In genomic region chr7:134926396-134926795, GRCh38 we compare ENCODE assay signal across 21 cellular contexts.
"Had no signal": no experiment of that assay in that cellular context is flagged by ENCODE, and none has a peak within 500 bp of the region (broad histone marks: within the 10 kb centered on the region; RNA-seq: fewer than 3 reads in every experiment).

No MANE protein-coding gene starts in this region.

- H3K27ac ChIP-seq: colonic mucosa, dorsolateral prefrontal cortex, neutrophil, right lobe of liver, VCaP had no signal

- H3K36me3 ChIP-seq: colonic mucosa, neutrophil had no signal

- H3K27me3 ChIP-seq: colonic mucosa, dorsolateral prefrontal cortex, neutrophil, right lobe of liver, tibial artery had no signal

- H3K9me3 ChIP-seq: colonic mucosa, neutrophil, right lobe of liver, tibial artery had no signal

- ATAC-seq: activated naive CD4-positive, alpha-beta T cell treated with anti-CD3 and anti-CD28 coated beads, Interleukin-2, amount 50 U/mL, for 72 hours; effector memory CD8-positive, alpha-beta T cell; esophagus mucosa; left ventricle myocardium superior; right lobe of liver had no signal

- DNase-seq: activated CD4-positive, CD25-positive, alpha-beta regulatory T cell treated with anti-CD3 and anti-CD28 coated beads, Interleukin-2, amount 50 U/mL, for 72 hours; activated T-cell treated with anti-CD3 and anti-CD28 coated beads, Interleukin-2, amount 50 U/mL, for 1 hour; aorta; central memory CD4-positive, alpha-beta T cell; colonic mucosa; dorsolateral prefrontal cortex; effector memory CD8-positive, alpha-beta T cell; head of caudate nucleus; hypothalamus; left ventricle myocardium superior; mammary epithelial cell; midbrain; posterior cingulate gyrus; right lobe of liver; substantia nigra; SW 1271; tibial artery had no signal

- H3K4me1 ChIP-seq: colonic mucosa had no signal

- H3K4me3 ChIP-seq: colonic mucosa, dorsolateral prefrontal cortex, right lobe of liver, tibial artery had no signal
